In genomic region chr15:73633111-73633990, GRCh38 we compare ENCODE assay signal across 8 cellular contexts. TPM values are rescaled to one million over a fixed set of nuclear protein-coding genes. Genes with fewer than 3 reads are reported as not detected.
DNase-seq lines count a peak whose midpoint lies in the region; ATAC-seq and TF ChIP-seq lines count a peak whose summit lies in the region.

Gene NPTN, minus strand, starts transcription at chr15:73633389. Its CDS starts 174 bp downstream, at chr15:73633215.

- H3K27me3 ChIP-seq in RWPE2 (ENCODE audit: insufficient read depth, poor library complexity, severe bottlenecking), result no peaks in the 10 kb centered on the region

- no peaks in the 10 kb centered on the region for H3K36me3 Mint-ChIP-seq in nephron (ENCODE audit: low read depth)
- H3K36me3 Mint-ChIP-seq in stimulated activated naive CD8-positive, alpha-beta T cell treated with anti-CD3 and anti-CD28 coated beads, Interleukin-15, Interleukin-2, amounts not matched to agents 100 ng/mL and 50 ng/mL, for 24 hours (ENCODE audit: low read depth), result peaks cover under 1% of the 10 kb centered on the region

- peak within 1 kb of the TSS; percentile 97 for H3K27ac ChIP-seq in RWPE2 (ENCODE audit: poor library complexity, severe bottlenecking)

- H3K27me3 Mint-ChIP-seq in nephron (ENCODE audit: low read depth), result no peaks in the 10 kb centered on the region
- H3K27me3 Mint-ChIP-seq in stimulated activated naive CD8-positive, alpha-beta T cell treated with anti-CD3 and anti-CD28 coated beads, Interleukin-15, Interleukin-2, amounts not matched to agents 100 ng/mL and 50 ng/mL, for 24 hours, result peaks cover 15% of the 10 kb centered on the region

- no peaks in the 10 kb centered on the region for H3K36me3 ChIP-seq in RWPE2 (ENCODE audit: low read depth)

- H3K4me1 Mint-ChIP-seq in nephron, result peaks cover 43% of the 10 kb centered on the region
- H3K4me1 Mint-ChIP-seq in stimulated activated naive CD8-positive, alpha-beta T cell treated with anti-CD3 and anti-CD28 coated beads, Interleukin-15, Interleukin-2, amounts not matched to agents 100 ng/mL and 50 ng/mL, for 24 hours (ENCODE audit: low read depth), result peaks cover 63% of the 10 kb centered on the region

- H3K4me3 ChIP-seq in RWPE2 (ENCODE audit: severe bottlenecking) (peak within 1 kb of the TSS; percentile 79), fibroblast of pulmonary artery (replicated peaks; ENCODE audit: low read depth, low read length) (peak within 1 kb of the TSS; percentile 91)

- no peaks in the 10 kb centered on the region for H3K9me3 ChIP-seq in RWPE2 (ENCODE audit: severe bottlenecking)

- H3K4me3 Mint-ChIP-seq in nephron, result peak within 1 kb of the TSS; percentile 92 to 94 (median 93)
- peak within 1 kb of the TSS; percentile 87 for H3K4me3 Mint-ChIP-seq in stimulated activated naive CD8-positive, alpha-beta T cell treated with anti-CD3 and anti-CD28 coated beads, Interleukin-15, Interleukin-2, amounts not matched to agents 100 ng/mL and 50 ng/mL, for 24 hours

- DNase-seq in EH (ENCODE audit: low read depth), result peak; percentile 98
- peak; percentile 96 for DNase-seq in H4 (ENCODE audit: low spot score)
- DNase-seq in LoVo (ENCODE audit: low spot score), result peak; percentile 98
- peak; percentile 100 for DNase-seq in RWPE2 (ENCODE audit: low spot score)
- DNase-seq in activated T-helper 9 cell treated with anti-CD3 and anti-CD28 coated beads, Interleukin-2, amount 50 U/mL, for 16 hours (ENCODE audit: low read depth), result peak; percentile 98
- peak; percentile 98 for DNase-seq in fibroblast of pulmonary artery (ENCODE audit: low read depth)

- H3K27ac Mint-ChIP-seq in nephron, result peak within 1 kb of the TSS; percentile 88 to 98 (median 96)
- H3K27ac Mint-ChIP-seq in stimulated activated naive CD8-positive, alpha-beta T cell treated with anti-CD3 and anti-CD28 coated beads, Interleukin-15, Interleukin-2, amounts not matched to agents 100 ng/mL and 50 ng/mL, for 24 hours, result peak within 1 kb of the TSS; percentile 84

- peak; percentile 76 for ATAC-seq in RWPE2 (ENCODE audit: low read depth)

- H3K9me3 Mint-ChIP-seq in nephron, result no peaks in the 10 kb centered on the region
- H3K9me3 Mint-ChIP-seq in stimulated activated naive CD8-positive, alpha-beta T cell treated with anti-CD3 and anti-CD28 coated beads, Interleukin-15, Interleukin-2, amounts not matched to agents 100 ng/mL and 50 ng/mL, for 24 hours, result no peaks in the 10 kb centered on the region

- peak; percentile 15 for TF ChIP-seq CTCF in RWPE2 (IDR thresholded peaks at IDR 0.05; ENCODE audit: poor library complexity, severe bottlenecking)
- no peak for TF ChIP-seq CTCF in fibroblast of pulmonary artery (IDR thresholded peaks at IDR 0.05; ENCODE audit: low read length, missing control alignments)
- TF ChIP-seq CTCF in nephron (IDR thresholded peaks at IDR 0.05; ENCODE audit: unreplicated experiment in 3 of 3), result no peak

- peaks cover 58% of the 10 kb centered on the region for H3K4me1 ChIP-seq in RWPE2 (ENCODE audit: insufficient read depth, poor library complexity, severe bottlenecking)

RNA-seq across cellular contexts. Expression of gene NPTN, which starts in this region (rescaled TPM):
- total RNA-seq in H4 (2014; rRNA removed; shearing (Covaris generic)), result 178 and 199 TPM in 2 replicates

Comparison
In these comparisons a context has a peak if more than half of its experiments do, and no peak if none do; other contexts are left out.
1. Peak in every context shown above with its lines: DNase-seq, ATAC-seq, H3K4me3 ChIP-seq and H3K27ac ChIP-seq.